Comparison of ENCODE assay signal across 8 cellular contexts in the genomic region with DNA sequence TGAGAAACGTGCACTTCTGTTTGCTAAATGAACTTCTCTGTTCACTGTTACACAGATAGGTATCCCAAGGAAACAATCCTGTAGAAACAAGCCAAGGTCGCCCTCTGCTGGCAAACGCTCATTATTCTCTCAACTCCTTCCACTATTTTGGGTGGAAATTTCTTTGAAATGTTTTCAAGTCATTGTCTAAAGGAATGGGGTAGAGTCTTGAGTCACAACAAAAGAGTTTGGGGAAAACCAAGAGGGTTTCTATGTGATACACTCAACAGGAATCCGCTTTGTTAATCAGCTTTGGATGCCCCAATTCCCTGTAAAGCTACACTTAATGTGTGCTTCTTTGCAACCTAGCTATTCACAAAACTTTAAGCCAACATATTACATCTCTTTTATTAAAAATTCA. TPM values are rescaled to one million over a fixed set of nuclear protein-coding genes. Genes with fewer than 3 reads are reported as not detected.
A peak's percentile ranks its signal among the peaks of the same experiment; 100 is the strongest.
DNase-seq lines count a peak whose midpoint lies in the region; ATAC-seq and TF ChIP-seq lines count a peak whose summit lies in the region.

No MANE protein-coding gene starts in this region.

- H3K4me2 ChIP-seq in SK-N-SH = no peak overlapping the region

- H4K20me1 ChIP-seq in SK-N-SH (ENCODE audit: insufficient read depth) = no peaks in the 10 kb centered on the region

- H3K9me3 Mint-ChIP-seq in activated naive CD4-positive, alpha-beta T cell treated with anti-CD3 and anti-CD28 coated beads, Interleukin-2, amount 10 ng/mL, durations not matched to agents 7 days and 5 days = no peaks in the 10 kb centered on the region

- no peak overlapping the region for H3K27ac ChIP-seq in SK-N-SH (ENCODE audit: low read depth in 2 of 2, low read length in 1 of 2)

- no peaks in the 10 kb centered on the region for H3K4me1 Mint-ChIP-seq in activated naive CD4-positive, alpha-beta T cell treated with anti-CD3 and anti-CD28 coated beads, Interleukin-2, amount 10 ng/mL, durations not matched to agents 7 days and 5 days

- POLR2A ChIA-PET in SK-N-SH (lab: Yijun Ruan, JAX) = no interaction called here

- H3K4me1 ChIP-seq in SK-N-SH (ENCODE audit: control insufficient read depth in 1 of 2, insufficient read depth in 2 of 2, low read depth in 1 of 2, low read length in 1 of 2) = no peaks in the 10 kb centered on the region; a peak in 1 of 4 replicates

- no peak overlapping the region for H3K27ac Mint-ChIP-seq in activated naive CD4-positive, alpha-beta T cell treated with anti-CD3 and anti-CD28 coated beads, Interleukin-2, amount 10 ng/mL, durations not matched to agents 7 days and 5 days

- no peaks in the 10 kb centered on the region for H3K9me2 ChIP-seq in SK-N-SH

- peak; percentile 27 for DNase-seq in GDM1 (lab: John Stamatoyannopoulos, UW)
- DNase-seq in LoVo (ENCODE audit: low spot score) = peak; percentile 72
- peak; percentile 65 for DNase-seq in SK-N-SH
- peak; percentile 84 for DNase-seq in activated naive CD4-positive, alpha-beta T cell treated with anti-CD3 and anti-CD28 coated beads, Interleukin-2, amount 10 ng/mL, durations not matched to agents 7 days and 5 days
- DNase-seq in Right ventricle myocardium superior = peak; percentile 74
- peak; percentile 72 for DNase-seq in putamen (ENCODE audit: low spot score)
- no peak for DNase-seq in cerebellar nuclear complex (lab: John Stamatoyannopoulos, UW)

- H3K4me3 ChIP-seq in SK-N-SH (ENCODE audit: low read depth in 2 of 2, low read length in 1 of 2) = peak overlapping the region in 1 of 2 experiments; percentile 24; a peak in 1 of 4 replicates

- H3K4me3 Mint-ChIP-seq in activated naive CD4-positive, alpha-beta T cell treated with anti-CD3 and anti-CD28 coated beads, Interleukin-2, amount 10 ng/mL, durations not matched to agents 7 days and 5 days = no peak overlapping the region

- H3K36me3 ChIP-seq in SK-N-SH (replicated peaks in 1 of 2; ENCODE audit: control insufficient read depth in 1 of 2, insufficient read depth in 2 of 2, low read length in 1 of 2) = no peaks in the 10 kb centered on the region

- no peaks in the 10 kb centered on the region; the same call in 1 of the 2 replicates for H3K27me3 ChIP-seq in SK-N-SH (ENCODE audit: insufficient read depth)

- H3K27me3 Mint-ChIP-seq in activated naive CD4-positive, alpha-beta T cell treated with anti-CD3 and anti-CD28 coated beads, Interleukin-2, amount 10 ng/mL, durations not matched to agents 7 days and 5 days = peaks cover 8% of the 10 kb centered on the region

- H3K79me2 ChIP-seq in SK-N-SH (ENCODE audit: insufficient read depth) = peaks cover 4% of the 10 kb centered on the region

- intact Hi-C loops in Right ventricle myocardium superior (cut with DNase I) = loop anchor here (2.0 kb wide), 1 partner anchor 258 kb away; no protein-coding TSS in a partner anchor

- peak; percentile 89 for TF ChIP-seq CTCF in SK-N-SH (IDR thresholded peaks at IDR 0.05)

- ATAC-seq in Right ventricle myocardium superior (ENCODE audit: poor library complexity) (peak; percentile 65), HG02970 (IDR thresholded peaks at IDR 0.05; ENCODE audit: low FRiP score, unreplicated experiment) (no peak)

- no peaks in the 10 kb centered on the region for H3K9me3 ChIP-seq in SK-N-SH

- CTCF ChIA-PET in SK-N-SH (lab: Yijun Ruan, JAX) = interaction anchor here (0.6 to 11.2 kb wide), 47 partner anchors 9 to 352 kb away, joined by 3 to 187 read pairs (median 4); partner anchors contain the start of genes RBM38 and SPO11
- CTCF ChIA-PET in activated naive CD4-positive, alpha-beta T cell treated with anti-CD3 and anti-CD28 coated beads, Interleukin-2, amount 10 ng/mL, durations not matched to agents 7 days and 5 days (lab: Charles Lee) = interaction anchor here (0.6 to 6.6 kb wide), 13 partner anchors 13 to 796 kb away, joined by 3 to 69 read pairs (median 4); no protein-coding TSS in a partner anchor

- H3F3A ChIP-seq in SK-N-SH (replicated peaks; ENCODE audit: insufficient read depth) = peaks cover 17% of the 10 kb centered on the region

- H3K36me3 Mint-ChIP-seq in activated naive CD4-positive, alpha-beta T cell treated with anti-CD3 and anti-CD28 coated beads, Interleukin-2, amount 10 ng/mL, durations not matched to agents 7 days and 5 days = no peaks in the 10 kb centered on the region

- no peak for TF ChIP-seq EP300 in SK-N-SH (IDR thresholded peaks at IDR 0.05; ENCODE audit: borderline replicate concordance in 1 of 2, low read depth in 1 of 2, low read length in 1 of 2)

- no peak overlapping the region for H2AFZ ChIP-seq in SK-N-SH (ENCODE audit: low read depth)

- TF ChIP-seq RAD21 in SK-N-SH (IDR thresholded peaks at IDR 0.05; ENCODE audit: low read length) = peak; percentile 95

- WGBS in SK-N-SH (ENCODE audit: low lambda C conversion rate) = under 1% methylated on average over 4 of the region's 4 CpGs

- H3K9ac ChIP-seq in SK-N-SH = no peak overlapping the region

TF ChIP-seq in SK-N-SH, 30 proteins besides CTCF, POLR2A, EP300 and RAD21:
- no peak for TF ChIP-seq ZBTB33 (IDR thresholded peaks at IDR 0.05; ENCODE audit: borderline replicate concordance, low read depth)
- TF ChIP-seq SMC3 (IDR thresholded peaks at IDR 0.05; ENCODE audit: low read depth, low read length) = peak; percentile 83
TF ChIP-seq in SK-N-SH: peak in this region for 1.

RNA-seq across cellular contexts. Expression of gene RAE1, which starts 4.6 kb away (rescaled TPM):
- 57.5 and 82.4 TPM in 2 replicates for polyA plus RNA-seq in SK-N-SH (2012; rRNA removed)
- 69.1 and 85.4 TPM in 2 replicates for polyA plus RNA-seq in SK-N-SH (2012; cell fraction: cytosol; rRNA removed)
- 94.1 and 101 TPM in 2 replicates for polyA plus RNA-seq in SK-N-SH (2012; cell fraction: nucleus; rRNA removed)
- total RNA-seq in Right ventricle myocardium superior = 13.2 TPM

RNA-seq across cellular contexts. Expression of gene SPO11, which starts 16.9 kb away (rescaled TPM):
- polyA plus RNA-seq in SK-N-SH (2012; rRNA removed) = not detected in 2 replicates
- polyA plus RNA-seq in SK-N-SH (2012; cell fraction: cytosol; rRNA removed) = not detected in 2 replicates
- not detected in 2 replicates for polyA plus RNA-seq in SK-N-SH (2012; cell fraction: nucleus; rRNA removed)
- not detected for total RNA-seq in Right ventricle myocardium superior

RNA-seq across cellular contexts. Expression of gene RBM38, which starts 44.7 kb away (rescaled TPM):
- polyA plus RNA-seq in SK-N-SH (2012; rRNA removed) = 8.8 and 11.5 TPM in 2 replicates
- 6.7 and 10.6 TPM in 2 replicates for polyA plus RNA-seq in SK-N-SH (2012; cell fraction: cytosol; rRNA removed)
- polyA plus RNA-seq in SK-N-SH (2012; cell fraction: nucleus; rRNA removed) = 8.7 and 11.0 TPM in 2 replicates
- 91.5 TPM for total RNA-seq in Right ventricle myocardium superior

Comparison
In these comparisons a context has a peak if more than half of its experiments do, and no peak if none do; other contexts are left out.
1. DNase-seq: peak in GDM1 (single experiment), LoVo (single experiment), SK-N-SH (single experiment), activated naive CD4-positive, alpha-beta T cell treated with anti-CD3 and anti-CD28 coated beads, Interleukin-2, amount 10 ng/mL, durations not matched to agents 7 days and 5 days (single experiment), Right ventricle myocardium superior (single experiment) and putamen (single experiment); none in cerebellar nuclear complex (0 of 2).